Comparison of ENCODE assay signal across 1 cellular context in the genomic region with DNA sequence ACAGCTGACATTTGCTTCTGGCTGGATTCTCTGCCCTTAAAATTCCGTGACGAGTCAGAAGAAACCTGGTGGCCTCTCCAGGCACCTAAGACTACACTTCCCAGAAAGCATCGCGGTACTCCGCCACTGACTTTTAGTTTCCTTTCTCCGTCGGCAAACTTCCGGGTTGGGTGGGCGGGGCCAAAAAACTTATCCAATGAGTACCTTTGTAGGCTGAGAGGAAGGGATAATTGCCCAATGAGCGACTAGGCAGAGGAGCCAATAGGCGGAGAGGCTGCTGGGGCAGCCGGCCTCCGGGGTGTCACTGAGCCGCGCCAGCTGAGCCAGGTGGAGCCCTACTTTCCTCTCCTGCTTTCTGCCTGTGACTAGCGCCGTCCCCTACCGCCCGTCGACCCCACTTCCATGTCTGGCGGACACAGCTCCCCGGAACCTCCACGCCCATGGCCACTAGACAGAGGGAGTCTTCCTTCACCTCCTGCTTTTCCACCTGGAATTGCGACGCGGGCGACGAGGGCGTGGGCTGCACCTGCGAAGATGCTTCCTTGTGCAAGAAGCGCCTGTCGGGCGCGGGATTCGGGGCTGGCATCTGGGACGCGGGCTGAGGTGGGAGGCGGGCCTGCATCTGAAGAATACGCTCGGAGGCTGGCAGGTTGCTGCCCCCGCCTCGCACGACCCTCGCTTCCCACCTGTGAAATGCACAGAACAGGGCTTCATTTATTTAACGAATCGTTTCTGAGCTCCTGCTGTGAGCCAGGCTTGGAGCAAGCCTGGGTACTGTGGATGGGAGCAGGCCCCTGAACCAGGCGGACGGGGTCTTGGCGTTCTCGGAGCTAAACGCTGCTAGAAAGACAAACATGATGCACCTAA.
TF ChIP-seq lines count a peak whose summit lies in the region.

No MANE protein-coding gene starts in this region.

TF ChIP-seq in K562, 482 proteins besides CTCF, POLR2A, EP300 and RAD21 (continued from another document and continues in another):
- TF ChIP-seq, protein P1, sequence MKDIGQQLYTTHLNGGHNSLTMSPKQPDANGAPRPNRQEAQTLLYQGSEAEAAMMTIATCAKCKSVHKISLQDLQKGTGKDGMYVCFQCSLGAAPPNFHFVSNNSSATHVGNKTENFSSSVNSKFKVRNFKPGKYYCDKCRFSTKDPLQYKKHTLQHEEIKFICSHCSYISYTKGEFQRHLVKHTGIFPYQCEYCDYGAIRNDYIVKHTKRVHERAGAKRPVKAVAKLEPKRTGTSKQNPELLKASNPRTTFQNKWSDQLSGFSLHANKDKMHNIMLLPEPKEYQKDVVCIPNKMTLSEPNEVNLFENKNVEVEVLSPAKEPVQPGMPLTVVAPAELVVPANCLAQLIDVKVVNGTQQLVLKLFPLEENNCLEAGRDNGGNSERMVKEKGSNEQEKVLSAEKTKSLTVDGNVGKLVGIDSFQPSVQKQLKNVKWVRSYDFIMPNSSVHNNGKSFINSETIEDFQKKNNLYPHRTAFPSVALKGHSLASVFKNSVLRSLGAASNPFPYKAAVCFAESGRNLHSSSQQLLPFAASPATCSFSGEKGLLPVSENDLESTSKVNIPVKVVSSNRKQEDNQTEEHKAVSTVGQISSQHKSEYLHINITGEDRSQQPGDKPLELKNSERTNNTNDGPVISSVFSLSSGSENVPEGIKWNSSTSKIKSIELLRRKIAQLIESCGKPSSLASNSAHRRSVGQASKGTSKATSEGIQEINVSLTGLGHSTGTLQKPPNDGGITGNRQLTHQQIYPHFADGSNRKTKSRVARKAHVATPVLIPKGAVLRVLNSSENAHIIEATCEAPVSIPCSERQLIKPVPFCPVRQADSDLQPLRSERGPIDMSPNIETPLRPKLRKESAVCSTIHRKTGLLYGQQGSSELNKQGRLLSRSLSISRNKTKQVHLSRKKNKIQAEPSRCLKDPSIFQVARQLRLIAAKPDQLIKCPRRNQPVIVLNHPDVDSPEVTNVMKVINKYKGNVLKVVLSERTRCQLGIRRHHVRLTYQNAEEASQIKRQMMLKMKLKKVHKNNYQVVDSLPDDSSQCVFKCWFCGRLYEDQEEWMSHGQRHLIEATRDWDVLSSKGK (CRISPR knock-in tag; IDR thresholded peaks at IDR 0.05), result no peak
- TF ChIP-seq ZNF324 (CRISPR knock-in tag; IDR thresholded peaks at IDR 0.05) (no peak), RBM22 (IDR thresholded peaks at IDR 0.05; ENCODE audit: low read depth, low read length, poor library complexity, severe bottlenecking) (no peak), BDP1 (IDR thresholded peaks at IDR 0.05; ENCODE audit: insufficient read depth, insufficient read length) (no peak), SMARCA5 (IDR thresholded peaks at IDR 0.05) (no peak), SMAD1 (IDR thresholded peaks at IDR 0.05; ENCODE audit: low read depth, low read length, partially characterized antibody) (no peak), ZNF668 (CRISPR knock-in tag; IDR thresholded peaks at IDR 0.05) (no peak), ZNF124 (CRISPR knock-in tag; IDR thresholded peaks at IDR 0.05) (no peak), BHLHE40 (IDR thresholded peaks at IDR 0.05; ENCODE audit: low read length) (no peak), ZNF146 (CRISPR knock-in tag; IDR thresholded peaks at IDR 0.05; ENCODE audit: unreplicated experiment) (no peak), ZNF584 (CRISPR knock-in tag; IDR thresholded peaks at IDR 0.05; ENCODE audit: low read depth) (no peak), SETDB1 (IDR thresholded peaks at IDR 0.05; ENCODE audit: low read length) (no peak), PRPF4 (IDR thresholded peaks at IDR 0.05; ENCODE audit: insufficient read depth, low read depth, low read length, poor library complexity, severe bottlenecking) (no peak), KLF1 (tag; IDR thresholded peaks at IDR 0.05) (no peak), ELF4 (CRISPR knock-in tag; IDR thresholded peaks at IDR 0.05) (no peak), YY1 (IDR thresholded peaks at IDR 0.05; ENCODE audit: borderline replicate concordance in 1 of 3, control insufficient read depth in 1 of 3, extremely low read depth in 1 of 3, insufficient read depth in 3 of 3, insufficient read length in 1 of 3, insufficient replicate concordance in 2 of 3, low read depth in 1 of 3, low read length in 2 of 3) (no peak), TFAM (CRISPR knock-in tag; conservative IDR thresholded peaks at IDR 0.05) (no peak), KLF6 (CRISPR knock-in tag; IDR thresholded peaks at IDR 0.05; ENCODE audit: borderline replicate concordance) (no peak), SMAD4 (CRISPR knock-in tag; conservative IDR thresholded peaks at IDR 0.05) (no peak), KLF16 (IDR thresholded peaks at IDR 0.05) (no peak), NBN (IDR thresholded peaks at IDR 0.05; ENCODE audit: low read depth) (no peak), SMARCC2 (IDR thresholded peaks at IDR 0.05; ENCODE audit: low read depth) (no peak), ZNF140 (CRISPR knock-in tag; IDR thresholded peaks at IDR 0.05) (no peak), SP1 (CRISPR knock-in tag; IDR thresholded peaks at IDR 0.05) (peak; percentile 38; the same call in 1 of the 2 replicates), ELF1 (tag; IDR thresholded peaks at IDR 0.05) (peak; percentile 95), CBFB (CRISPR knock-in tag; IDR thresholded peaks at IDR 0.05) (no peak), ZSCAN32 (CRISPR knock-in tag; IDR thresholded peaks at IDR 0.05) (no peak), C11orf30 (IDR thresholded peaks at IDR 0.05; ENCODE audit: low read depth) (peak; percentile 65), XRCC4 (IDR thresholded peaks at IDR 0.05; ENCODE audit: extremely low read depth, insufficient read depth, insufficient read length) (no peak), ZKSCAN8 (CRISPR knock-in tag; IDR thresholded peaks at IDR 0.05) (no peak), STAT5B (CRISPR knock-in tag; IDR thresholded peaks at IDR 0.05) (no peak)
- TF ChIP-seq, protein P2, sequence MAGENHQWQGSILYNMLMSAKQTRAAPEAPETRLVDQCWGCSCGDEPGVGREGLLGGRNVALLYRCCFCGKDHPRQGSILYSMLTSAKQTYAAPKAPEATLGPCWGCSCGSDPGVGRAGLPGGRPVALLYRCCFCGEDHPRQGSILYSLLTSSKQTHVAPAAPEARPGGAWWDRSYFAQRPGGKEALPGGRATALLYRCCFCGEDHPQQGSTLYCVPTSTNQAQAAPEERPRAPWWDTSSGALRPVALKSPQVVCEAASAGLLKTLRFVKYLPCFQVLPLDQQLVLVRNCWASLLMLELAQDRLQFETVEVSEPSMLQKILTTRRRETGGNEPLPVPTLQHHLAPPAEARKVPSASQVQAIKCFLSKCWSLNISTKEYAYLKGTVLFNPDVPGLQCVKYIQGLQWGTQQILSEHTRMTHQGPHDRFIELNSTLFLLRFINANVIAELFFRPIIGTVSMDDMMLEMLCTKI (IDR thresholded peaks at IDR 0.05; ENCODE audit: partially characterized antibody), result no peak
- TF ChIP-seq, protein P3, sequence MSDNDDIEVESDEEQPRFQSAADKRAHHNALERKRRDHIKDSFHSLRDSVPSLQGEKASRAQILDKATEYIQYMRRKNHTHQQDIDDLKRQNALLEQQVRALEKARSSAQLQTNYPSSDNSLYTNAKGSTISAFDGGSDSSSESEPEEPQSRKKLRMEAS (CRISPR knock-in tag; IDR thresholded peaks at IDR 0.05), result peak; percentile 53
- TF ChIP-seq, protein P4, sequence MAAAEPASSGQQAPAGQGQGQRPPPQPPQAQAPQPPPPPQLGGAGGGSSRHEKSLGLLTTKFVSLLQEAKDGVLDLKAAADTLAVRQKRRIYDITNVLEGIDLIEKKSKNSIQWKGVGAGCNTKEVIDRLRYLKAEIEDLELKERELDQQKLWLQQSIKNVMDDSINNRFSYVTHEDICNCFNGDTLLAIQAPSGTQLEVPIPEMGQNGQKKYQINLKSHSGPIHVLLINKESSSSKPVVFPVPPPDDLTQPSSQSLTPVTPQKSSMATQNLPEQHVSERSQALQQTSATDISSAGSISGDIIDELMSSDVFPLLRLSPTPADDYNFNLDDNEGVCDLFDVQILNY (CRISPR knock-in tag; IDR thresholded peaks at IDR 0.05), result no peak
- TF ChIP-seq, protein P5, sequence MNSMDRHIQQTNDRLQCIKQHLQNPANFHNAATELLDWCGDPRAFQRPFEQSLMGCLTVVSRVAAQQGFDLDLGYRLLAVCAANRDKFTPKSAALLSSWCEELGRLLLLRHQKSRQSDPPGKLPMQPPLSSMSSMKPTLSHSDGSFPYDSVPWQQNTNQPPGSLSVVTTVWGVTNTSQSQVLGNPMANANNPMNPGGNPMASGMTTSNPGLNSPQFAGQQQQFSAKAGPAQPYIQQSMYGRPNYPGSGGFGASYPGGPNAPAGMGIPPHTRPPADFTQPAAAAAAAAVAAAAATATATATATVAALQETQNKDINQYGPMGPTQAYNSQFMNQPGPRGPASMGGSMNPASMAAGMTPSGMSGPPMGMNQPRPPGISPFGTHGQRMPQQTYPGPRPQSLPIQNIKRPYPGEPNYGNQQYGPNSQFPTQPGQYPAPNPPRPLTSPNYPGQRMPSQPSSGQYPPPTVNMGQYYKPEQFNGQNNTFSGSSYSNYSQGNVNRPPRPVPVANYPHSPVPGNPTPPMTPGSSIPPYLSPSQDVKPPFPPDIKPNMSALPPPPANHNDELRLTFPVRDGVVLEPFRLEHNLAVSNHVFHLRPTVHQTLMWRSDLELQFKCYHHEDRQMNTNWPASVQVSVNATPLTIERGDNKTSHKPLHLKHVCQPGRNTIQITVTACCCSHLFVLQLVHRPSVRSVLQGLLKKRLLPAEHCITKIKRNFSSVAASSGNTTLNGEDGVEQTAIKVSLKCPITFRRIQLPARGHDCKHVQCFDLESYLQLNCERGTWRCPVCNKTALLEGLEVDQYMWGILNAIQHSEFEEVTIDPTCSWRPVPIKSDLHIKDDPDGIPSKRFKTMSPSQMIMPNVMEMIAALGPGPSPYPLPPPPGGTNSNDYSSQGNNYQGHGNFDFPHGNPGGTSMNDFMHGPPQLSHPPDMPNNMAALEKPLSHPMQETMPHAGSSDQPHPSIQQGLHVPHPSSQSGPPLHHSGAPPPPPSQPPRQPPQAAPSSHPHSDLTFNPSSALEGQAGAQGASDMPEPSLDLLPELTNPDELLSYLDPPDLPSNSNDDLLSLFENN (IDR thresholded peaks at IDR 0.05; ENCODE audit: low read depth in 2 of 2, low read length in 2 of 2), result no peak
- TF ChIP-seq, protein P6, sequence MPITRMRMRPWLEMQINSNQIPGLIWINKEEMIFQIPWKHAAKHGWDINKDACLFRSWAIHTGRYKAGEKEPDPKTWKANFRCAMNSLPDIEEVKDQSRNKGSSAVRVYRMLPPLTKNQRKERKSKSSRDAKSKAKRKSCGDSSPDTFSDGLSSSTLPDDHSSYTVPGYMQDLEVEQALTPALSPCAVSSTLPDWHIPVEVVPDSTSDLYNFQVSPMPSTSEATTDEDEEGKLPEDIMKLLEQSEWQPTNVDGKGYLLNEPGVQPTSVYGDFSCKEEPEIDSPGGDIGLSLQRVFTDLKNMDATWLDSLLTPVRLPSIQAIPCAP (CRISPR knock-in tag; IDR thresholded peaks at IDR 0.05; ENCODE audit: borderline replicate concordance), result no peak
- TF ChIP-seq, protein P7, sequence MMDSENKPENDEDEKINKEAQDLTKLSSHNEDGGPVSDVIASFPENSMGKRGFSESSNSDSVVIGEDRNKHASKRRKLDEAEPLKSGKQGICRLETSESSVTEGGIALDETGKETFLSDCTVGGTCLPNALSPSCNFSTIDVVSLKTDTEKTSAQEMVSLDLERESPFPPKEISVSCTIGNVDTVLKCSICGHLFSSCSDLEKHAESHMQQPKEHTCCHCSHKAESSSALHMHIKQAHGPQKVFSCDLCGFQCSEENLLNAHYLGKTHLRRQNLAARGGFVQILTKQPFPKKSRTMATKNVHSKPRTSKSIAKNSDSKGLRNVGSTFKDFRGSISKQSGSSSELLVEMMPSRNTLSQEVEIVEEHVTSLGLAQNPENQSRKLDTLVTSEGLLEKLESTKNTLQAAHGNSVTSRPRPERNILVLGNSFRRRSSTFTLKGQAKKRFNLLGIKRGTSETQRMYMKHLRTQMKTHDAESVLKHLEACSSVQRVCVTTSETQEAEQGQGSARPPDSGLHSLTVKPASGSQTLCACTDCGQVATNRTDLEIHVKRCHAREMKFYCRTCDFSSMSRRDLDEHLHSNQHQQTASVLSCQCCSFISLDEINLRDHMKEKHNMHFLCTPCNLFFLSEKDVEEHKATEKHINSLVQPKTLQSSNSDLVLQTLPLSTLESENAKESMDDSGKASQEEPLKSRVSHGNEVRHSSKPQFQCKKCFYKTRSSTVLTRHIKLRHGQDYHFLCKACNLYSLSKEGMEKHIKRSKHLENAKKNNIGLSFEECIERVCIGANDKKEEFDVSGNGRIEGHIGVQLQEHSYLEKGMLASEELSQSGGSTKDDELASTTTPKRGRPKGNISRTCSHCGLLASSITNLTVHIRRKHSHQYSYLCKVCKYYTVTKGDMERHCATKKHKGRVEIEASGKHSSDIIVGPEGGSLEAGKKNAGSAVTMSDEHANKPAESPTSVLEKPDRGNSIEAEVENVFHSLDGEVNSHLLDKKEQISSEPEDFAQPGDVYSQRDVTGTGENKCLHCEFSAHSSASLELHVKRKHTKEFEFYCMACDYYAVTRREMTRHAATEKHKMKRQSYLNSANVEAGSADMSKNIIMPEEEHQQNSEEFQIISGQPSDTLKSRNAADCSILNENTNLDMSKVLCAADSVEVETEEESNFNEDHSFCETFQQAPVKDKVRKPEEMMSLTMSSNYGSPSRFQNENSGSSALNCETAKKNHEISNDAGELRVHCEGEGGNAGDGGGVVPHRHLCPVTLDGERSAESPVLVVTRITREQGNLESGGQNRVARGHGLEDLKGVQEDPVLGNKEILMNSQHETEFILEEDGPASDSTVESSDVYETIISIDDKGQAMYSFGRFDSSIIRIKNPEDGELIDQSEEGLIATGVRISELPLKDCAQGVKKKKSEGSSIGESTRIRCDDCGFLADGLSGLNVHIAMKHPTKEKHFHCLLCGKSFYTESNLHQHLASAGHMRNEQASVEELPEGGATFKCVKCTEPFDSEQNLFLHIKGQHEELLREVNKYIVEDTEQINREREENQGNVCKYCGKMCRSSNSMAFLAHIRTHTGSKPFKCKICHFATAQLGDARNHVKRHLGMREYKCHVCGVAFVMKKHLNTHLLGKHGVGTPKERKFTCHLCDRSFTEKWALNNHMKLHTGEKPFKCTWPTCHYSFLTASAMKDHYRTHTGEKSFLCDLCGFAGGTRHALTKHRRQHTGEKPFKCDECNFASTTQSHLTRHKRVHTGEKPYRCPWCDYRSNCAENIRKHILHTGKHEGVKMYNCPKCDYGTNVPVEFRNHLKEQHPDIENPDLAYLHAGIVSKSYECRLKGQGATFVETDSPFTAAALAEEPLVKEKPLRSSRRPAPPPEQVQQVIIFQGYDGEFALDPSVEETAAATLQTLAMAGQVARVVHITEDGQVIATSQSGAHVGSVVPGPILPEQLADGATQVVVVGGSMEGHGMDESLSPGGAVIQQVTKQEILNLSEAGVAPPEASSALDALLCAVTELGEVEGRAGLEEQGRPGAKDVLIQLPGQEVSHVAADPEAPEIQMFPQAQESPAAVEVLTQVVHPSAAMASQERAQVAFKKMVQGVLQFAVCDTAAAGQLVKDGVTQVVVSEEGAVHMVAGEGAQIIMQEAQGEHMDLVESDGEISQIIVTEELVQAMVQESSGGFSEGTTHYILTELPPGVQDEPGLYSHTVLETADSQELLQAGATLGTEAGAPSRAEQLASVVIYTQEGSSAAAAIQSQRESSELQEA (IDR thresholded peaks at IDR 0.05; ENCODE audit: low read depth), result no peak
- TF ChIP-seq, protein P8, sequence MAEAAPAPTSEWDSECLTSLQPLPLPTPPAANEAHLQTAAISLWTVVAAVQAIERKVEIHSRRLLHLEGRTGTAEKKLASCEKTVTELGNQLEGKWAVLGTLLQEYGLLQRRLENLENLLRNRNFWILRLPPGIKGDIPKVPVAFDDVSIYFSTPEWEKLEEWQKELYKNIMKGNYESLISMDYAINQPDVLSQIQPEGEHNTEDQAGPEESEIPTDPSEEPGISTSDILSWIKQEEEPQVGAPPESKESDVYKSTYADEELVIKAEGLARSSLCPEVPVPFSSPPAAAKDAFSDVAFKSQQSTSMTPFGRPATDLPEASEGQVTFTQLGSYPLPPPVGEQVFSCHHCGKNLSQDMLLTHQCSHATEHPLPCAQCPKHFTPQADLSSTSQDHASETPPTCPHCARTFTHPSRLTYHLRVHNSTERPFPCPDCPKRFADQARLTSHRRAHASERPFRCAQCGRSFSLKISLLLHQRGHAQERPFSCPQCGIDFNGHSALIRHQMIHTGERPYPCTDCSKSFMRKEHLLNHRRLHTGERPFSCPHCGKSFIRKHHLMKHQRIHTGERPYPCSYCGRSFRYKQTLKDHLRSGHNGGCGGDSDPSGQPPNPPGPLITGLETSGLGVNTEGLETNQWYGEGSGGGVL (CRISPR knock-in tag; IDR thresholded peaks at IDR 0.05), result no peak
